In genomic region chr4:8470451-8471024, GRCh38 we compare ENCODE assay signal across 20 cellular contexts.
"Had no signal": no experiment of that assay in that cellular context is flagged by ENCODE, and none has a peak within 500 bp of the region (broad histone marks: within the 10 kb centered on the region; RNA-seq: fewer than 3 reads in every experiment).

No MANE protein-coding gene starts in this region.

- H3K9me3 Mint-ChIP-seq: activated B cell treated with CpG ODN at 0.5 μM for 24 hours; activated naive CD4-positive, alpha-beta T cell treated with anti-CD3 and anti-CD28 coated beads, Interleukin-2, amount 50 U/mL, for 72 hours; activated T-cell treated with anti-CD3 and anti-CD28 coated beads, Interleukin-2, amount 50 U/mL, for 24 hours; activated T-helper 17 cell treated with anti-CD3 and anti-CD28 coated beads, Interleukin-2, amount 50 U/mL, for 72 hours had no signal

- H3K4me1 Mint-ChIP-seq: activated CD4-positive, alpha-beta T cell treated with anti-CD3 and anti-CD28 coated beads for 36 hours; activated T-helper 17 cell treated with anti-CD3 and anti-CD28 coated beads, Interleukin-2, amount 50 U/mL, for 72 hours had no signal

- H3K4me3 Mint-ChIP-seq: activated B cell treated with CpG ODN at 0.5 μM for 24 hours; activated CD4-positive, alpha-beta T cell treated with anti-CD3 and anti-CD28 coated beads for 36 hours; activated T-cell treated with anti-CD3 and anti-CD28 coated beads, Interleukin-2, amount 50 U/mL, for 24 hours; activated T-helper 17 cell treated with anti-CD3 and anti-CD28 coated beads, Interleukin-2, amount 50 U/mL, for 72 hours had no signal

- FAIRE-seq: kidney had no signal

- H3K9me3 ChIP-seq: ascending aorta, lower lobe of right lung had no signal

- DNase-seq: activated B cell treated with CpG ODN at 0.5 μM for 24 hours; activated CD4-positive, alpha-beta T cell treated with anti-CD3 and anti-CD28 coated beads for 36 hours; activated CD4-positive, alpha-beta T cell treated with anti-CD3 and anti-CD28 coated beads, Interleukin-2, amount 50 U/mL, for 4 hours; activated CD8-positive, alpha-beta memory T cell treated with anti-CD3 and anti-CD28 coated beads for 24 hours; activated CD8-positive, alpha-beta memory T cell treated with anti-CD3 and anti-CD28 coated beads, Interleukin-2, amount 50 U/mL, for 4 hours; activated T-cell treated with anti-CD3 and anti-CD28 coated beads, Interleukin-2, amount 50 U/mL, for 24 hours; brain microvascular endothelial cell; central memory CD4-positive, alpha-beta T cell; dermis blood vessel endothelial cell; effector CD8-positive, alpha-beta T cell; foreskin keratinocyte; kidney; lower lobe of right lung; occipital lobe; stimulated activated CD4-positive, alpha-beta T cell treated with anti-CD3 and anti-CD28 coated beads, Interleukin-4, amount 100 ng/mL, for 1 hour; stimulated activated naive CD8-positive, alpha-beta T cell treated with anti-CD3 and anti-CD28 coated beads, Interleukin-15, Interleukin-2, amounts not matched to agents 100 U/mL and 50 U/mL, for 24 hours; T1000 had no signal

- H3K27ac Mint-ChIP-seq: activated B cell treated with CpG ODN at 0.5 μM for 24 hours; activated CD4-positive, alpha-beta T cell treated with anti-CD3 and anti-CD28 coated beads for 36 hours; activated T-cell treated with anti-CD3 and anti-CD28 coated beads, Interleukin-2, amount 50 U/mL, for 24 hours; activated T-helper 17 cell treated with anti-CD3 and anti-CD28 coated beads, Interleukin-2, amount 50 U/mL, for 72 hours had no signal

- ATAC-seq: activated CD4-positive, alpha-beta T cell treated with anti-CD3 and anti-CD28 coated beads for 36 hours; activated naive CD4-positive, alpha-beta T cell treated with anti-CD3 and anti-CD28 coated beads, Interleukin-2, amount 50 U/mL, for 72 hours; activated T-helper 17 cell treated with anti-CD3 and anti-CD28 coated beads, Interleukin-2, amount 50 U/mL, for 72 hours; foreskin keratinocyte; lower lobe of right lung; stimulated activated naive CD8-positive, alpha-beta T cell treated with anti-CD3 and anti-CD28 coated beads, Interleukin-15, Interleukin-2, amounts not matched to agents 100 U/mL and 50 U/mL, for 24 hours had no signal

- H3K27ac ChIP-seq: ascending aorta, brain microvascular endothelial cell, foreskin keratinocyte, lower lobe of right lung had no signal

- H3K4me3 ChIP-seq: ascending aorta, lower lobe of right lung had no signal

- H3K27me3 Mint-ChIP-seq: activated B cell treated with CpG ODN at 0.5 μM for 24 hours; activated CD4-positive, alpha-beta T cell treated with anti-CD3 and anti-CD28 coated beads for 36 hours; activated T-cell treated with anti-CD3 and anti-CD28 coated beads, Interleukin-2, amount 50 U/mL, for 24 hours; activated T-helper 17 cell treated with anti-CD3 and anti-CD28 coated beads, Interleukin-2, amount 50 U/mL, for 72 hours had no signal

- H3K27me3 ChIP-seq: ascending aorta, brain microvascular endothelial cell, foreskin keratinocyte had no signal

- H3K4me1 ChIP-seq: foreskin keratinocyte had no signal
